17 cellular contexts compared by ENCODE assay signal in genomic region chr1:10537082-10537766, GRCh38.
DNase-seq lines count a peak whose midpoint lies in the region.
"Had no signal": no experiment of that assay in that cellular context is flagged by ENCODE, and none has a peak within 500 bp of the region (broad histone marks: within the 10 kb centered on the region; RNA-seq: fewer than 3 reads in every experiment).

No MANE protein-coding gene starts in this region.

- H3K4me3 ChIP-seq in adipocyte (ENCODE audit: low read length): no peak overlapping the region
- no peak overlapping the region for H3K4me3 ChIP-seq in Karpas-422 (ENCODE audit: low read length)
- H3K4me3 ChIP-seq: left lung had no signal

- no peak overlapping the region for H3K9ac ChIP-seq in adipocyte (ENCODE audit: low read length)
- H3K9ac ChIP-seq in Karpas-422 (ENCODE audit: low read length): no peak overlapping the region
- H3K9ac ChIP-seq: KMS-11 had no signal

- no peak overlapping the region for H3K27ac ChIP-seq in Karpas-422 (ENCODE audit: low read length)
- H3K27ac ChIP-seq: KMS-11, left lung had no signal

- no peak overlapping the region for H3K4me2 ChIP-seq in Karpas-422 (ENCODE audit: low read depth, low read length, poor library complexity, severe bottlenecking)
- H3K4me2 ChIP-seq: KMS-11 had no signal

- no peak overlapping the region for H2AFZ ChIP-seq in Karpas-422 (ENCODE audit: low read length)

- H4K20me1 ChIP-seq in Karpas-422 (ENCODE audit: insufficient read depth, low read depth, low read length): no peaks in the 10 kb centered on the region

- DNase-seq in COR-L47 (lab: John Stamatoyannopoulos, UW) (peak; percentile 14), NCI-H1092 (lab: John Stamatoyannopoulos, UW) (peak; percentile 95), NCI-H2171 treated with DMSO at 0.1 percent for 48 hours (lab: John Stamatoyannopoulos, UW) (peak; percentile 86), adipocyte (ENCODE audit: low read depth) (peak; percentile 11), foreskin melanocyte (no peak), Karpas-422 (no peak), amniotic stem cell (lab: John Stamatoyannopoulos, UW) (no peak)
- no peak for DNase-seq in stimulated activated CD4-positive, alpha-beta T cell treated with anti-CD3 and anti-CD28 coated beads, Interleukin-4, amount 100 ng/mL, for 4 hours
- DNase-seq: ACHN; activated CD4-positive, alpha-beta memory T cell treated with anti-CD3 and anti-CD28 coated beads for 36 hours; activated T-cell treated with anti-CD3 and anti-CD28 coated beads, Interleukin-2, amount 50 U/mL, for 72 hours; caudate nucleus; effector memory CD8-positive, alpha-beta T cell; GDM1; left lung; NCI-H446 had no signal

- H3K36me3 ChIP-seq in adipocyte (ENCODE audit: control insufficient read depth, insufficient read depth, low read length, severe bottlenecking) (peaks cover 25% of the 10 kb centered on the region), Karpas-422 (ENCODE audit: insufficient read depth, low read length) (no peaks in the 10 kb centered on the region)

- no peaks in the 10 kb centered on the region for H3K9me3 ChIP-seq in adipocyte (ENCODE audit: control insufficient read depth, low read length)
- H3K9me3 ChIP-seq in Karpas-422 (ENCODE audit: low read length): no peaks in the 10 kb centered on the region
- H3K9me3 ChIP-seq: left lung had no signal

- no peaks in the 10 kb centered on the region for H3K9me2 ChIP-seq in Karpas-422 (replicated peaks; ENCODE audit: insufficient read depth, low read length)

- H3K27me3 ChIP-seq in adipocyte (replicated peaks; ENCODE audit: control insufficient read depth, insufficient read depth, low read length): no peaks in the 10 kb centered on the region
- H3K27me3 ChIP-seq in Karpas-422 (ENCODE audit: low read length): no peaks in the 10 kb centered on the region
- H3K27me3 ChIP-seq: left lung had no signal

- peaks cover 6% of the 10 kb centered on the region for H3K4me1 ChIP-seq in adipocyte (ENCODE audit: control insufficient read depth, insufficient read depth, low read length)
- no peaks in the 10 kb centered on the region for H3K4me1 ChIP-seq in Karpas-422 (ENCODE audit: low read length)
- H3K4me1 ChIP-seq: left lung had no signal

- peaks cover 33% of the 10 kb centered on the region for H3K79me2 ChIP-seq in Karpas-422 (ENCODE audit: low read length)

Comparison
In these comparisons a context has a peak if more than half of its experiments do, and no peak if none do; other contexts are left out.
1. DNase-seq: peak in COR-L47 (single experiment), NCI-H1092 (single experiment), NCI-H2171 treated with DMSO at 0.1 percent for 48 hours (single experiment) and adipocyte (single experiment); none in stimulated activated CD4-positive, alpha-beta T cell treated with anti-CD3 and anti-CD28 coated beads, Interleukin-4, amount 100 ng/mL, for 4 hours (0 of 2), foreskin melanocyte (single experiment), Karpas-422 (single experiment) and amniotic stem cell (single experiment).